In the genomic region with DNA sequence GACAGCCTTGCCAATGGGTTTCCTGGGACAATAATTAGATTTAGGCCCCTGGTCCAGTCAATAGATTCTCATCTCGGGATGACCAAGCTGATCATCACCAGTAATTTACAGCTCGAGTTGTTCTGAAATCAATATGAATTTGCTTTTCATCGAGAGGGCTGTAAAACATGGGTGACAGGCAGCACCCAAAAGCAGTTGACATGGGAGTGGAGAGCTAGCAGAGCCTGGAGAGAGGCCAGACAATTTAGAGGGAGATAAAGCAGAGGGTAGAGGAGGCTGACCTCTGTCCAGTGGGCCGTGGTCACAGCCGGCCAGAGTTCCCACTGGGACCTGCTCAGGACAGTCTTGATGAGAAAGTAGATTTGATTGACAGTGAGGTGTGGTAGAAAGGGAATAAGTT, we compare ENCODE assay signal across 27 cellular contexts.
"Had no signal": no experiment of that assay in that cellular context is flagged by ENCODE, and none has a peak within 500 bp of the region (broad histone marks: within the 10 kb centered on the region; RNA-seq: fewer than 3 reads in every experiment).

No MANE protein-coding gene starts in this region.

- H3K27ac Mint-ChIP-seq: stimulated activated effector memory CD8-positive, alpha-beta T cell treated with anti-CD3 and anti-CD28 coated beads, Interleukin-12 subunit alpha, Interleukin-12 subunit beta, amount 100 ng/mL, for 72 hours; stimulated activated memory B cell treated with anti-CD40 and anti-IgM and Interleukin-4, amounts not matched to agents 10 μg/mL and 1 μg/mL and 100 μg/mL, for 72 hours; stimulated activated naive B cell treated with anti-CD40 and anti-IgM and Interleukin-4, amounts not matched to agents 10 μg/mL and 1 μg/mL and 100 μg/mL, for 72 hours; stimulated activated naive CD8-positive, alpha-beta T cell treated with anti-CD3 and anti-CD28 coated beads, Interleukin-15, amount 100 ng/mL, for 72 hours; stimulated activated naive CD8-positive, alpha-beta T cell treated with anti-CD3 and anti-CD28 coated beads, Interleukin-15, Interleukin-2, amounts not matched to agents 100 ng/mL and 50 ng/mL, for 24 hours; type B pancreatic cell had no signal

- H3K4me1 ChIP-seq: stomach, suprapubic skin, testis, thyroid gland, tibial artery, tibial nerve, transverse colon, upper lobe of left lung, upper lobe of right lung, uterus, vagina had no signal

- H3K4me3 Mint-ChIP-seq: stimulated activated effector memory CD8-positive, alpha-beta T cell treated with anti-CD3 and anti-CD28 coated beads, Interleukin-12 subunit alpha, Interleukin-12 subunit beta, amount 100 ng/mL, for 72 hours; stimulated activated memory B cell treated with anti-CD40 and anti-IgM and Interleukin-4, amounts not matched to agents 10 μg/mL and 1 μg/mL and 100 μg/mL, for 72 hours; stimulated activated naive B cell treated with anti-CD40 and anti-IgM and Interleukin-4, amounts not matched to agents 10 μg/mL and 1 μg/mL and 100 μg/mL, for 72 hours; stimulated activated naive CD8-positive, alpha-beta T cell treated with anti-CD3 and anti-CD28 coated beads, Interleukin-15, amount 100 ng/mL, for 72 hours; stimulated activated naive CD8-positive, alpha-beta T cell treated with anti-CD3 and anti-CD28 coated beads, Interleukin-15, Interleukin-2, amounts not matched to agents 100 ng/mL and 50 ng/mL, for 24 hours; type B pancreatic cell had no signal

- DNase-seq: stimulated activated CD4-positive, alpha-beta T cell treated with anti-CD3 and anti-CD28 coated beads, Interleukin-2, amount 100 ng/mL, for 24 hours; stimulated activated CD4-positive, alpha-beta T cell treated with anti-CD3 and anti-CD28 coated beads, Interleukin-4, amount 100 ng/mL, for 1 hour; stimulated activated CD4-positive, alpha-beta T cell treated with anti-CD3 and anti-CD28 coated beads, Interleukin-4, amount 100 ng/mL, for 24 hours; stimulated activated CD4-positive, alpha-beta T cell treated with anti-CD3 and anti-CD28 coated beads, Interleukin-4, amount 100 ng/mL, for 4 hours; stimulated activated CD8-positive, alpha-beta memory T cell treated with anti-CD3 and anti-CD28 coated beads, Interleukin-4, amount 100 ng/mL, for 48 hours; stimulated activated naive B cell treated with anti-CD40 and anti-IgM and Interleukin-4, amounts not matched to agents 10 μg/mL and 1 μg/mL and 100 μg/mL, for 72 hours; stimulated activated naive CD4-positive, alpha-beta T cell; stimulated activated naive CD4-positive, alpha-beta T cell treated with Interleukin-2 at 50 U/mL for 16 hours; stimulated activated naive CD8-positive, alpha-beta T cell treated with anti-CD3 and anti-CD28 coated beads, Interleukin-15, amount 100 ng/mL, for 72 hours; stimulated activated naive CD8-positive, alpha-beta T cell treated with anti-CD3 and anti-CD28 coated beads, Interleukin-15, Interleukin-2, amounts not matched to agents 100 U/mL and 50 U/mL, for 24 hours; stomach; substantia nigra; testis; thyroid gland; tibial artery; transverse colon; upper lobe of left lung; upper lobe of right lung; uterus had no signal

- H3K9me3 ChIP-seq: stomach, suprapubic skin, testis, thoracic aorta, thyroid gland, tibial artery, tibial nerve, transverse colon, upper lobe of left lung, upper lobe of right lung, uterus, vagina had no signal

- H3K27ac ChIP-seq: stomach, suprapubic skin, testis, thoracic aorta, thyroid gland, tibial artery, tibial nerve, transverse colon, upper lobe of left lung, upper lobe of right lung, uterus, vagina had no signal

- H3K36me3 ChIP-seq: stomach, suprapubic skin, thoracic aorta, thyroid gland, tibial artery, tibial nerve, transverse colon, upper lobe of left lung, upper lobe of right lung, uterus, vagina had no signal

- H3K4me3 ChIP-seq: stomach, suprapubic skin, testis, thoracic aorta, thyroid gland, tibial artery, tibial nerve, transverse colon, upper lobe of left lung, upper lobe of right lung, uterus, vagina had no signal

- H3K4me1 Mint-ChIP-seq: stimulated activated effector memory CD8-positive, alpha-beta T cell treated with anti-CD3 and anti-CD28 coated beads, Interleukin-12 subunit alpha, Interleukin-12 subunit beta, amount 100 ng/mL, for 72 hours; stimulated activated memory B cell treated with anti-CD40 and anti-IgM and Interleukin-4, amounts not matched to agents 10 μg/mL and 1 μg/mL and 100 μg/mL, for 72 hours; stimulated activated naive B cell treated with anti-CD40 and anti-IgM and Interleukin-4, amounts not matched to agents 10 μg/mL and 1 μg/mL and 100 μg/mL, for 72 hours; stimulated activated naive CD8-positive, alpha-beta T cell treated with anti-CD3 and anti-CD28 coated beads, Interleukin-15, amount 100 ng/mL, for 72 hours had no signal

- H3K36me3 Mint-ChIP-seq: stimulated activated effector memory CD8-positive, alpha-beta T cell treated with anti-CD3 and anti-CD28 coated beads, Interleukin-12 subunit alpha, Interleukin-12 subunit beta, amount 100 ng/mL, for 72 hours; stimulated activated memory B cell treated with anti-CD40 and anti-IgM and Interleukin-4, amounts not matched to agents 10 μg/mL and 1 μg/mL and 100 μg/mL, for 72 hours; stimulated activated naive B cell treated with anti-CD40 and anti-IgM and Interleukin-4, amounts not matched to agents 10 μg/mL and 1 μg/mL and 100 μg/mL, for 72 hours; type B pancreatic cell had no signal

- H3K27me3 ChIP-seq: testis, thyroid gland, upper lobe of left lung, uterus, vagina had no signal

- H3K9me3 Mint-ChIP-seq: stimulated activated effector memory CD8-positive, alpha-beta T cell treated with anti-CD3 and anti-CD28 coated beads, Interleukin-12 subunit alpha, Interleukin-12 subunit beta, amount 100 ng/mL, for 72 hours; stimulated activated naive CD8-positive, alpha-beta T cell treated with anti-CD3 and anti-CD28 coated beads, Interleukin-15, amount 100 ng/mL, for 72 hours; stimulated activated naive CD8-positive, alpha-beta T cell treated with anti-CD3 and anti-CD28 coated beads, Interleukin-15, Interleukin-2, amounts not matched to agents 100 ng/mL and 50 ng/mL, for 24 hours; type B pancreatic cell had no signal
